ENCODE assay signal across 8 cellular contexts in the genomic region with DNA sequence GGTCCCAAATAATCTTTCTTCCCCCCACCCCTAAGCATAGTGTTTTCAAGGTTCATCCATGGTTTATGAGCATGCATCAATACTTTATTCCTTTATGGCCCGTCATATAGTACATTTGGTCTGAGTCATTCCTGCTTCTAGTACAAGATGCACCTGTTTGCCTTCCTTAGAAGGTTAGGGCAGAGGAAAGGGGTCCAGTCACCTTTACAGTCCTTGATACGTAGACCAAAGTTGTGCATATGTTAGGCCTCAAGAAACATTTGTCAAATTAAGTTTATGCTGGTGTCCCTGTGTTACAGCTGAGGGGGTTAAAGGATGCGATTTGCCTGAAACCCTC. TPM values are rescaled to one million over a fixed set of nuclear protein-coding genes. Genes with fewer than 3 reads are reported as not detected.
DNase-seq lines count a peak whose midpoint lies in the region; ATAC-seq and TF ChIP-seq lines count a peak whose summit lies in the region.

No MANE protein-coding gene starts in this region.

- TF ChIP-seq EP300 in esophagus muscularis mucosa (IDR thresholded peaks at IDR 0.05) = no peak

- peak overlapping the region; percentile 76 for H3K4me3 ChIP-seq in RWPE2 (ENCODE audit: severe bottlenecking)
- H3K4me3 ChIP-seq in esophagus muscularis mucosa = peak overlapping the region; percentile 79 to 100 (median 96)
- peak overlapping the region; percentile 97 to 98 for H3K4me3 ChIP-seq in prostate gland

- H3K4me1 ChIP-seq in RWPE2 (ENCODE audit: insufficient read depth, poor library complexity, severe bottlenecking) (peaks cover 9% of the 10 kb centered on the region), esophagus muscularis mucosa (peaks cover 28 to 41% (median 38%) of the 10 kb centered on the region in 4 donors), prostate gland (replicated peaks) (peaks cover 12% of the 10 kb centered on the region)

- TF ChIP-seq POLR2A in esophagus muscularis mucosa (IDR thresholded peaks at IDR 0.05; ENCODE audit: low read depth) (no peak), prostate gland (IDR thresholded peaks at IDR 0.05) (no peak)

- H3K27me3 ChIP-seq in RWPE2 (ENCODE audit: insufficient read depth, poor library complexity, severe bottlenecking) = no peaks in the 10 kb centered on the region
- no peaks in the 10 kb centered on the region for H3K27me3 ChIP-seq in esophagus muscularis mucosa
- no peaks in the 10 kb centered on the region for H3K27me3 ChIP-seq in prostate gland (replicated peaks; ENCODE audit: insufficient read depth)

- 69% methylated on average over 3 of the region's 3 CpGs for WGBS in esophagus muscularis mucosa
- 61% methylated on average over 3 of the region's 3 CpGs for WGBS in prostate gland

- intact Hi-C loops in esophagus muscularis mucosa (cut with DNase I) (no loop called here), prostate gland (cut with DNase I) (no loop called here)

- H3K27ac ChIP-seq in RWPE2 (ENCODE audit: poor library complexity, severe bottlenecking) (peak overlapping the region; percentile 91), esophagus muscularis mucosa (replicated peaks in 1 of 4) (peak overlapping the region; percentile 96 to 100 (median 96)), prostate gland (peak overlapping the region; percentile 99 to 100)

- no peak for TF ChIP-seq CTCF in RWPE2 (IDR thresholded peaks at IDR 0.05; ENCODE audit: poor library complexity, severe bottlenecking)
- no peak for TF ChIP-seq CTCF in esophagus muscularis mucosa (IDR thresholded peaks at IDR 0.05)
- TF ChIP-seq CTCF in prostate gland (IDR thresholded peaks at IDR 0.05) = no peak

- peaks cover 5% of the 10 kb centered on the region; the same call in 1 of the 2 replicates for H3K36me3 ChIP-seq in RWPE2 (ENCODE audit: low read depth)
- H3K36me3 ChIP-seq in esophagus muscularis mucosa = peaks cover 0 to 4% (median 0%) of the 10 kb centered on the region in 4 donors
- H3K36me3 ChIP-seq in prostate gland = no peaks in the 10 kb centered on the region

- ATAC-seq in RWPE2 (ENCODE audit: low read depth) = no peak

- H3K9me3 ChIP-seq in RWPE2 (ENCODE audit: severe bottlenecking) (no peaks in the 10 kb centered on the region), esophagus muscularis mucosa (no peaks in the 10 kb centered on the region), prostate gland (no peaks in the 10 kb centered on the region)

- DNase-seq in ELR (ENCODE audit: low read depth) (peak; percentile 32), RWPE2 (ENCODE audit: low spot score) (no peak), esophagus muscularis mucosa (ENCODE audit: extremely low spot score) (no peak), prostate gland (ENCODE audit: low spot score) (no peak), foreskin melanocyte (no peak), H4 (ENCODE audit: low spot score) (no peak), DMS79 treated with DMSO at 0.1 percent for 48 hours (lab: John Stamatoyannopoulos, UW) (no peak), NCI-H82 treated with DMSO at 0.1 percent for 48 hours (lab: John Stamatoyannopoulos, UW; ENCODE audit: unreplicated experiment) (no peak)

RNA-seq across cellular contexts. Expression of a gene that starts 1.4 kb away (rescaled TPM):
- 10 to 100 TPM; 15.6 to 39.5 (median 24.4) TPM for total RNA-seq in esophagus muscularis mucosa
- 10 to 100 TPM; 42.8 to 62.9 TPM for total RNA-seq in prostate gland
- 16.1 and 22.3 TPM in 2 replicates for total RNA-seq in H4 (2014; rRNA removed; shearing (Covaris generic))

RNA-seq across cellular contexts. Expression of a gene that starts 1.5 kb away (rescaled TPM):
- total RNA-seq in esophagus muscularis mucosa (100 to 1,000 TPM in 1 of 4 donors, 10 to 100 TPM in 3; 57.8 to 100 (median 80.9) TPM), prostate gland (10 to 100 TPM; 34.0 to 73.8 TPM)
- total RNA-seq in H4 (2014; rRNA removed; shearing (Covaris generic)) = 5.6 and 7.0 TPM in 2 replicates
